8 cellular contexts compared by ENCODE assay signal in genomic region chrX:106415276-106415895, GRCh38.
DNase-seq lines count a peak whose midpoint lies in the region; ATAC-seq and TF ChIP-seq lines count a peak whose summit lies in the region.

No MANE protein-coding gene starts in this region.

- intact Hi-C loops in A673 (cut with micrococcal nuclease; ENCODE audit: unreplicated experiment), result no loop called here
- intact Hi-C loops in body of pancreas (cut with DNase I), result no loop called here

- no peak overlapping the region for H3K4me3 ChIP-seq in A673 (ENCODE audit: low read depth, low read length, poor library complexity, severe bottlenecking)
- no peak overlapping the region for H3K4me3 ChIP-seq in GM06990 (replicated peaks; ENCODE audit: low read depth, low read length)
- H3K4me3 ChIP-seq in HEK293 (ENCODE audit: low read depth, low read length), result no peak overlapping the region
- no peak overlapping the region for H3K4me3 ChIP-seq in body of pancreas

- H3K27ac ChIP-seq in A673 (ENCODE audit: low read depth, low read length, poor library complexity, severe bottlenecking) (no peak overlapping the region), HEK293 (ENCODE audit: extremely low read depth, low read depth, low read length) (no peak overlapping the region), body of pancreas (no peak overlapping the region)

- no peaks in the 10 kb centered on the region for H3K9me3 ChIP-seq in A673 (ENCODE audit: low read depth, low read length, poor library complexity, severe bottlenecking)
- H3K9me3 ChIP-seq in HEK293 (ENCODE audit: control insufficient read depth, insufficient read depth, low read depth, low read length), result no peaks in the 10 kb centered on the region; the same call in 1 of the 2 replicates
- H3K9me3 ChIP-seq in body of pancreas, result no peaks in the 10 kb centered on the region

- no peaks in the 10 kb centered on the region for H3K27me3 ChIP-seq in A673 (replicated peaks; ENCODE audit: insufficient read depth, low read depth, low read length, poor library complexity)
- no peaks in the 10 kb centered on the region for H3K27me3 ChIP-seq in GM06990 (replicated peaks; ENCODE audit: control insufficient read depth, insufficient read depth, low read length)
- H3K27me3 ChIP-seq in body of pancreas, result no peaks in the 10 kb centered on the region

- H3K4me3 Mint-ChIP-seq in mesothelial cell of epicardium, result no peak overlapping the region

- 0 to 43% methylated on average over 1 to 2 of the region's 2 CpGs for WGBS in body of pancreas, 2 donors

- H3K36me3 Mint-ChIP-seq in mesothelial cell of epicardium, result no peaks in the 10 kb centered on the region

- peaks cover 2% of the 10 kb centered on the region for H3K27me3 Mint-ChIP-seq in mesothelial cell of epicardium (ENCODE audit: low read depth)

- no peaks in the 10 kb centered on the region for H3K4me1 Mint-ChIP-seq in mesothelial cell of epicardium

- TF ChIP-seq POLR2A in body of pancreas (IDR thresholded peaks at IDR 0.05), result no peak

- H3K36me3 ChIP-seq in A673 (ENCODE audit: insufficient read depth, low read length, poor library complexity, severe bottlenecking) (no peaks in the 10 kb centered on the region), GM06990 (ENCODE audit: control insufficient read depth, insufficient read depth, low read length) (no peaks in the 10 kb centered on the region), HEK293 (ENCODE audit: control insufficient read depth in 2 of 2, insufficient read depth in 1 of 2, low read length in 2 of 2) (no peaks in the 10 kb centered on the region), body of pancreas (replicated peaks in 1 of 2; ENCODE audit: insufficient read depth in 1 of 2, low read depth in 2 of 2) (no peaks in the 10 kb centered on the region)

- POLR2A ChIA-PET in A673 (lab: Charles Lee; ENCODE audit: low non-redundant PET) (no interaction called here), HEK293 (lab: Yijun Ruan, JAX) (no interaction called here)

- no peak for ATAC-seq in body of pancreas

- TF ChIP-seq CTCF in A673 (conservative IDR thresholded peaks at IDR 0.05; ENCODE audit: low read depth, low read length) (peak; percentile 73), GM06990 (IDR thresholded peaks at IDR 0.05; ENCODE audit: insufficient read depth, low read length, poor library complexity, severe bottlenecking) (peak; percentile 69), HEK293 (tag by site-specific recombination; IDR thresholded peaks at IDR 0.05) (no peak; the same call in 1 of the 2 replicates), body of pancreas (IDR thresholded peaks at IDR 0.05) (peak; percentile 28 to 61 (median 40)), mesothelial cell of epicardium (IDR thresholded peaks at IDR 0.05; ENCODE audit: unreplicated experiment) (peak; percentile 79)

- BruUV-seq in A673 (replicated peaks; lab: Mats Ljungman, UMichigan), result no TSS peak

- peak; percentile 15 for DNase-seq in A673 (ENCODE audit: low spot score)
- DNase-seq in GM06990 (ENCODE audit: extremely low read depth, insufficient read length), result no peak
- DNase-seq in NCI-H1092 treated with DMSO at 0.1 percent for 48 hours (lab: John Stamatoyannopoulos, UW), result peak; percentile 2
- DNase-seq in body of pancreas, result peak; percentile 10 to 24 (median 16)
- DNase-seq in mesothelial cell of epicardium (ENCODE audit: low spot score in 2 of 2, unreplicated experiment in 2 of 2), result no peak
- DNase-seq in C1 segment of cervical spinal cord (lab: John Stamatoyannopoulos, UW), result no peak
- DNase-seq in NCI-H187 treated with DMSO at 0.1 percent for 48 hours (lab: John Stamatoyannopoulos, UW), result no peak

- H3K4me1 ChIP-seq in A673 (ENCODE audit: insufficient read depth, low read length, poor library complexity, severe bottlenecking) (no peaks in the 10 kb centered on the region), HEK293 (ENCODE audit: control insufficient read depth, insufficient read depth, low read length) (no peaks in the 10 kb centered on the region), body of pancreas (no peaks in the 10 kb centered on the region)

- CTCF ChIA-PET in A673 (lab: Charles Lee) (no interaction called here), HEK293 (lab: Yijun Ruan, JAX) (interaction anchor here (0.5 to 3.0 kb wide), 31 partner anchors 8 to 1413 kb away, joined by 3 to 29 read pairs (median 4); no protein-coding TSS in a partner anchor)

- H3K27ac Mint-ChIP-seq in mesothelial cell of epicardium, result no peak overlapping the region

- H3K9me3 Mint-ChIP-seq in mesothelial cell of epicardium, result peaks cover 30% of the 10 kb centered on the region

TF ChIP-seq in HEK293, 187 proteins besides CTCF, POLR2A, EP300 and RAD21:
- TF ChIP-seq ZNF660 (tag by site-specific recombination; IDR thresholded peaks at IDR 0.05) (0 out of 2 replicates have a peak, but pooled peaks have one; percentile 27), MZF1 (tag by site-specific recombination; IDR thresholded peaks at IDR 0.05; ENCODE audit: borderline replicate concordance) (no peak), AEBP2 (tag by site-specific recombination; IDR thresholded peaks at IDR 0.05; ENCODE audit: borderline replicate concordance) (no peak), ZNF670 (tag by site-specific recombination; IDR thresholded peaks at IDR 0.05; ENCODE audit: low read depth) (no peak), ZNF548 (tag by site-specific recombination; IDR thresholded peaks at IDR 0.05) (no peak), ZNF350 (tag by site-specific recombination; IDR thresholded peaks at IDR 0.05) (no peak), ZNF449 (tag by site-specific recombination; IDR thresholded peaks at IDR 0.05) (no peak), ZNF521 (tag by site-specific recombination; IDR thresholded peaks at IDR 0.05) (no peak), KLF10 (tag by site-specific recombination; IDR thresholded peaks at IDR 0.05) (no peak), ZNF792 (tag by site-specific recombination; IDR thresholded peaks at IDR 0.05) (no peak), ZNF654 (tag by site-specific recombination; IDR thresholded peaks at IDR 0.05; ENCODE audit: low read depth) (peak; percentile 62), ZNF677 (tag by site-specific recombination; IDR thresholded peaks at IDR 0.05) (no peak), ZNF292 (tag by site-specific recombination; IDR thresholded peaks at IDR 0.05; ENCODE audit: borderline replicate concordance, low read depth) (no peak)

Comparison
In these comparisons a context has a peak if more than half of its experiments do, and no peak if none do; other contexts are left out.
1. DNase-seq: peak in A673 (single experiment), NCI-H1092 treated with DMSO at 0.1 percent for 48 hours (single experiment) and body of pancreas (4 of 4); none in GM06990 (single experiment), mesothelial cell of epicardium (0 of 2), C1 segment of cervical spinal cord (0 of 14) and NCI-H187 treated with DMSO at 0.1 percent for 48 hours (single experiment).